ENCODE assay signal across 24 cellular contexts in the genomic region with DNA sequence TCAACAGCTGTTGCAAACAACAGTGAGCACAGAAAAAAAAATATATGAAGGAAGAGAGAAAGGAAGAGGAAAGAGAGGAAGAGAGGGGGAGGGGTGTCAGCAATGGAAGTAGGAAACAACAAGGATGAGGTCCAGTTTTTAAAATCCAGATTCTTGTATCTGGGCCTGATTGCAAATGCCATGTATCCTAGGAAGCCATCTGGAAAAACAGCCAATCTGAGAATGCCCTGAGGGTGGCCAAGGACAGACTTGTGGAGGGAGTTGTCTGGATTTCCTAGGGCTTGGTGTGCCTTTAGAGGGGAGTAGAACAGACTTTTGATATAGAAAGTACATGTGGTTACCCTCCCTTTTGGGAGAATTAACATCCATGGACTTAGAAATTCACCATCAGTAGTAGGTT. TPM values are rescaled to one million over a fixed set of nuclear protein-coding genes. Genes with fewer than 3 reads are reported as not detected.
A peak's percentile ranks its signal among the peaks of the same experiment; 100 is the strongest.
DNase-seq lines count a peak whose midpoint lies in the region; ATAC-seq and TF ChIP-seq lines count a peak whose summit lies in the region.
"Had no signal": no experiment of that assay in that cellular context is flagged by ENCODE, and none has a peak within 500 bp of the region (broad histone marks: within the 10 kb centered on the region; RNA-seq: fewer than 3 reads in every experiment).

No MANE protein-coding gene starts in this region.

- H3K27me3 ChIP-seq in BE2C: no peaks in the 10 kb centered on the region
- H3K27me3 ChIP-seq in tibial artery: no peaks in the 10 kb centered on the region
- H3K27me3 ChIP-seq: SJCRH30, spleen had no signal

- no peaks in the 10 kb centered on the region for H3K9me3 ChIP-seq in BE2C
- no peaks in the 10 kb centered on the region for H3K9me3 ChIP-seq in tibial artery
- H3K9me3 ChIP-seq: psoas muscle, SJCRH30, spleen had no signal

- intact Hi-C loops in tibial artery (cut with DNase I; ENCODE audit: low total_unique reads): no loop called here
- intact Hi-C loops in left colon (cut with DNase I, micrococcal nuclease): no loop called here

- no peak for TF ChIP-seq CTCF in BE2C (IDR thresholded peaks at IDR 0.05; ENCODE audit: low read depth, low read length)
- TF ChIP-seq CTCF in osteocyte (IDR thresholded peaks at IDR 0.05): no peak
- TF ChIP-seq CTCF in tibial artery (IDR thresholded peaks at IDR 0.05): no peak
- no peak for TF ChIP-seq CTCF in GM13976 (IDR thresholded peaks at IDR 0.05; ENCODE audit: borderline replicate concordance, control extremely low read depth, extremely low read depth, insufficient read depth, missing control alignments)

- no peak overlapping the region for H3K4me3 Mint-ChIP-seq in osteocyte (ENCODE audit: unreplicated experiment)
- H3K4me3 Mint-ChIP-seq: T-helper 17 cell had no signal

- peaks cover 23% of the 10 kb centered on the region for H3K4me1 Mint-ChIP-seq in osteocyte (ENCODE audit: unreplicated experiment)

- in situ Hi-C loops in GM13976 (cut with MboI; ENCODE audit: low sequenced_read_pairs, unreplicated experiment): no loop called here

- no peaks in the 10 kb centered on the region for H3K9me3 Mint-ChIP-seq in osteocyte (ENCODE audit: unreplicated experiment)
- H3K9me3 Mint-ChIP-seq: natural killer cell had no signal

- DNase-seq in BE2C: peak; percentile 80
- DNase-seq in M059J (ENCODE audit: low read depth): peak; percentile 49
- no peak for DNase-seq in epithelial cell of prostate (ENCODE audit: low read depth, low spot score)
- DNase-seq in osteocyte (ENCODE audit: extremely low spot score, unreplicated experiment): no peak
- no peak for DNase-seq in tibial artery
- DNase-seq in GM13976 (ENCODE audit: low spot score): no peak
- DNase-seq in left colon: no peak
- no peak for DNase-seq in NCI-H526 (lab: John Stamatoyannopoulos, UW)
- DNase-seq: activated CD8-positive, alpha-beta memory T cell treated with anti-CD3 and anti-CD28 coated beads, Interleukin-2, amount 50 U/mL, for 48 hours; activated effector memory CD4-positive, alpha-beta T cell treated with anti-CD3 and anti-CD28 coated beads, Interleukin-2, amount 50 U/mL, for 16 hours; amygdala; caudate nucleus; GF-D8; GOT3; natural killer cell; NCI-H1105 treated with DMSO at 0.1 percent for 48 hours; psoas muscle; SJCRH30; spleen; stimulated activated CD4-positive, alpha-beta T cell treated with anti-CD3 and anti-CD28 coated beads, Interleukin-4, amount 100 ng/mL, for 4 hours; substantia nigra; T-helper 17 cell had no signal

- H3K4me1 ChIP-seq in BE2C (peaks cover 31% of the 10 kb centered on the region), tibial artery (no peaks in the 10 kb centered on the region)
- H3K4me1 ChIP-seq: SJCRH30 had no signal

- H3K36me3 ChIP-seq in BE2C (peaks cover 22% of the 10 kb centered on the region; the same call in 1 of the 2 replicates), tibial artery (no peaks in the 10 kb centered on the region)
- H3K36me3 ChIP-seq: SJCRH30, spleen had no signal

- no peaks in the 10 kb centered on the region for H3K36me3 Mint-ChIP-seq in osteocyte (ENCODE audit: unreplicated experiment)
- H3K36me3 Mint-ChIP-seq: natural killer cell had no signal

- peak overlapping the region; percentile 34 for H3K27ac ChIP-seq in epithelial cell of prostate
- no peak overlapping the region for H3K27ac ChIP-seq in tibial artery
- H3K27ac ChIP-seq: psoas muscle, SJCRH30, VCaP had no signal

- H3K27me3 Mint-ChIP-seq in osteocyte (ENCODE audit: unreplicated experiment): no peaks in the 10 kb centered on the region
- H3K27me3 Mint-ChIP-seq: T-helper 17 cell had no signal

- no peak overlapping the region for H3K4me3 ChIP-seq in BE2C (ENCODE audit: low read depth, low read length)
- H3K4me3 ChIP-seq in tibial artery: no peak overlapping the region
- H3K4me3 ChIP-seq: lung, psoas muscle, SJCRH30, spleen had no signal

- peak overlapping the region; percentile 74 for H3K27ac Mint-ChIP-seq in osteocyte (ENCODE audit: unreplicated experiment)

- ATAC-seq in left colon: no peak
- ATAC-seq: psoas muscle, T-helper 17 cell had no signal

RNA-seq across cellular contexts. Expression of a gene that starts 47.1 kb away (rescaled TPM):
- 34.0 TPM for polyA plus RNA-seq in BE2C (2012; ENCODE audit: insufficient read depth, insufficient read length, low read depth)
- total RNA-seq in M059J (2014; rRNA removed; shearing (Covaris generic)): 5.9 and 6.0 TPM in 2 replicates
- total RNA-seq in osteocyte (10.4 and 13.8 TPM in 2 replicates), left colon (10 to 100 TPM; 22.2 to 29.2 TPM)

Comparison
In these comparisons a context has a peak if more than half of its experiments do, and no peak if none do; other contexts are left out.
1. DNase-seq: peak in BE2C (single experiment) and M059J (single experiment); none in epithelial cell of prostate (single experiment), osteocyte (single experiment), tibial artery (0 of 2), GM13976 (single experiment), left colon (0 of 2) and NCI-H526 (0 of 2).